13 cellular contexts compared by ENCODE assay signal in genomic region chr1:54371038-54371935, GRCh38. TPM values are rescaled to one million over a fixed set of nuclear protein-coding genes. Genes with fewer than 3 reads are reported as not detected.
DNase-seq lines count a peak whose midpoint lies in the region; ATAC-seq and TF ChIP-seq lines count a peak whose summit lies in the region.
"Had no signal": no experiment of that assay in that cellular context is flagged by ENCODE, and none has a peak within 500 bp of the region (broad histone marks: within the 10 kb centered on the region; RNA-seq: fewer than 3 reads in every experiment).

No MANE protein-coding gene starts in this region.

- no peak for TF ChIP-seq CTCF in Calu3 (IDR thresholded peaks at IDR 0.05; ENCODE audit: unreplicated experiment)
- no peak for TF ChIP-seq CTCF in LNCaP clone FGC (IDR thresholded peaks at IDR 0.05; ENCODE audit: control insufficient read depth, extremely low read depth, insufficient read depth)
- no peak for TF ChIP-seq CTCF in endodermal cell (conservative IDR thresholded peaks at IDR 0.05)
- TF ChIP-seq CTCF in nephron (IDR thresholded peaks at IDR 0.05; ENCODE audit: unreplicated experiment in 3 of 3): no peak
- no peak for TF ChIP-seq CTCF in osteocyte (IDR thresholded peaks at IDR 0.05)

- H3K4me3 Mint-ChIP-seq in Calu3 (ENCODE audit: low read depth, unreplicated experiment) (peak overlapping the region; percentile 58), endodermal cell (no peak overlapping the region), nephron (no peak overlapping the region), osteocyte (ENCODE audit: unreplicated experiment) (no peak overlapping the region)
- H3K4me3 Mint-ChIP-seq: activated B cell treated with CpG ODN at 0.5 μM for 24 hours; stimulated activated naive CD8-positive, alpha-beta T cell treated with anti-CD3 and anti-CD28 coated beads, Interleukin-15, Interleukin-2, amounts not matched to agents 100 ng/mL and 50 ng/mL, for 24 hours had no signal

- no peak for ATAC-seq in GM19397 (IDR thresholded peaks at IDR 0.05; ENCODE audit: unreplicated experiment)
- ATAC-seq: K562 had no signal

- H3K27me3 ChIP-seq in endodermal cell (ENCODE audit: control insufficient read depth, insufficient read depth, low read length, poor library complexity, severe bottlenecking): no peaks in the 10 kb centered on the region
- H3K27me3 ChIP-seq: dorsolateral prefrontal cortex had no signal

- DNase-seq in Calu3: peak; percentile 58
- DNase-seq in LNCaP clone FGC (ENCODE audit: low read depth): peak; percentile 77
- no peak for DNase-seq in endodermal cell
- no peak for DNase-seq in activated gamma-delta T cell (lab: John Stamatoyannopoulos, UW)
- no peak for DNase-seq in osteocyte (ENCODE audit: extremely low spot score, unreplicated experiment)
- DNase-seq in T-helper 9 cell: no peak
- DNase-seq: activated B cell treated with CpG ODN at 0.5 μM for 24 hours, NCI-H187 had no signal

- WGBS in endodermal cell (ENCODE audit: insufficient coverage in 1 of 2, insufficient read length in 1 of 2), 2 experiments: 94 to 96% methylated on average over 12 to 17 of the region's 17 CpGs

- no peak overlapping the region for H3K4me3 ChIP-seq in LNCaP clone FGC (ENCODE audit: low read depth, low read length)
- H3K4me3 ChIP-seq in endodermal cell (ENCODE audit: low read length): no peak overlapping the region
- H3K4me3 ChIP-seq: dorsolateral prefrontal cortex, K562 had no signal

- H3K9me3 ChIP-seq in endodermal cell (ENCODE audit: control insufficient read depth, low read length): no peaks in the 10 kb centered on the region

- H3K36me3 ChIP-seq in endodermal cell (ENCODE audit: control insufficient read depth, insufficient read depth, low read length): peaks cover 92% of the 10 kb centered on the region

- no peaks in the 10 kb centered on the region for H3K9me3 Mint-ChIP-seq in Calu3 (ENCODE audit: low read depth, unreplicated experiment)
- H3K9me3 Mint-ChIP-seq in endodermal cell: no peaks in the 10 kb centered on the region
- H3K9me3 Mint-ChIP-seq in nephron: no peaks in the 10 kb centered on the region
- H3K9me3 Mint-ChIP-seq in osteocyte (ENCODE audit: unreplicated experiment): no peaks in the 10 kb centered on the region
- H3K9me3 Mint-ChIP-seq: activated B cell treated with CpG ODN at 0.5 μM for 24 hours; stimulated activated naive CD8-positive, alpha-beta T cell treated with anti-CD3 and anti-CD28 coated beads, Interleukin-15, Interleukin-2, amounts not matched to agents 100 ng/mL and 50 ng/mL, for 24 hours had no signal

- CTCF ChIA-PET in Calu3 (lab: Charles Lee): interaction anchor here (0.5 kb wide), 1 partner anchor 252 kb away, joined by 3 read pairs; the partner anchor contains the start of gene FAM151A

- intact Hi-C loops in Calu3 (cut with micrococcal nuclease; ENCODE audit: unreplicated experiment): no loop called here

- no peak overlapping the region for H3K27ac ChIP-seq in endodermal cell (ENCODE audit: low read depth, low read length)

- H3K4me1 Mint-ChIP-seq in Calu3 (ENCODE audit: low read depth, unreplicated experiment) (peaks cover 37% of the 10 kb centered on the region), endodermal cell (peaks cover 84% of the 10 kb centered on the region), nephron (peaks cover 52% of the 10 kb centered on the region), osteocyte (ENCODE audit: unreplicated experiment) (peaks cover 2% of the 10 kb centered on the region)

- BruUV-seq in Calu3 (replicated peaks; lab: Mats Ljungman, UMichigan): no TSS peak

- H3K27me3 Mint-ChIP-seq in Calu3 (ENCODE audit: unreplicated experiment) (no peaks in the 10 kb centered on the region), endodermal cell (ENCODE audit: insufficient read depth) (no peaks in the 10 kb centered on the region), nephron (ENCODE audit: low read depth) (no peaks in the 10 kb centered on the region), osteocyte (ENCODE audit: unreplicated experiment) (no peaks in the 10 kb centered on the region)
- H3K27me3 Mint-ChIP-seq: activated B cell treated with CpG ODN at 0.5 μM for 24 hours; stimulated activated naive CD8-positive, alpha-beta T cell treated with anti-CD3 and anti-CD28 coated beads, Interleukin-15, Interleukin-2, amounts not matched to agents 100 ng/mL and 50 ng/mL, for 24 hours had no signal

- peaks cover 45% of the 10 kb centered on the region for H3K4me1 ChIP-seq in endodermal cell (ENCODE audit: control insufficient read depth, insufficient read depth, low read length)

- no peaks in the 10 kb centered on the region for H3K36me3 Mint-ChIP-seq in Calu3 (ENCODE audit: insufficient read depth, unreplicated experiment)
- H3K36me3 Mint-ChIP-seq in endodermal cell (ENCODE audit: low read depth): peaks cover 70% of the 10 kb centered on the region
- H3K36me3 Mint-ChIP-seq in nephron (ENCODE audit: low read depth): peaks cover 42% of the 10 kb centered on the region
- peaks cover 7% of the 10 kb centered on the region for H3K36me3 Mint-ChIP-seq in osteocyte (ENCODE audit: unreplicated experiment)

- no peak overlapping the region for H3K9ac ChIP-seq in endodermal cell (ENCODE audit: extremely low read depth, low read length, poor library complexity, severe bottlenecking)

- H3K27ac Mint-ChIP-seq in Calu3 (ENCODE audit: unreplicated experiment) (peak overlapping the region; percentile 55), endodermal cell (peak overlapping the region; percentile 55), nephron (peak overlapping the region; percentile 0 to 64 (median 25)), osteocyte (ENCODE audit: unreplicated experiment) (no peak overlapping the region)
- H3K27ac Mint-ChIP-seq: activated B cell treated with CpG ODN at 0.5 μM for 24 hours had no signal

RNA-seq across cellular contexts. Expression of gene SSBP3, which starts 34.9 kb away (rescaled TPM):
- total RNA-seq in Calu3 (2022): 16.6 and 16.7 TPM in 2 replicates
- total RNA-seq in endodermal cell: 100 to 1,000 TPM; 342 TPM
- 245 TPM for polyA plus RNA-seq in endodermal cell (2013, experiment 1 of 2)
- 232 TPM for polyA plus RNA-seq in endodermal cell (2013, experiment 2 of 2)
- total RNA-seq in osteocyte: 56.4 and 68.1 TPM in 2 replicates

Comparison
In these comparisons a context has a peak if more than half of its experiments do, and no peak if none do; other contexts are left out.
1. DNase-seq: peak in Calu3 (single experiment) and LNCaP clone FGC (single experiment); none in endodermal cell (single experiment), activated gamma-delta T cell (single experiment), osteocyte (single experiment) and T-helper 9 cell (single experiment).